17 cellular contexts compared by ENCODE assay signal in the genomic region with DNA sequence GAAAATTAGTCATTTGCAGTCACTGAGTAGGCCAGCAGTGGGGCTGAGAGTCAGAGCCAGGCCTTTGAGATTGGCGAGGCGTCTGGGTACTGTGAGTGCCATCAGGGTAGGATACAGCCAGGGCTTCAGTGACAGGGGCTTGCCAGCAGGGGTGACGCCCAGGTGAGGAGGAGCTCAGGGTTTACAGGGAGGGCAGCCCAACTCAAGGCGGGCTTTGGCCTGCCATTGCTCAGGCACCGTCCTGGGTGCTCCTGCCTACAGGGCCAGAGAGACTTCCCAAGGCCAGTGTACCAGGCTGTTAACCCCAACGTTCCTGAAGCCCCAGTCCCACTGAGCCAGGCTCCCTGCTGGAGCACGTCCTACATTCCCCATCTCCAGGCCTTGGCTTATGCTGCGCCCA.
DNase-seq lines count a peak whose midpoint lies in the region; ATAC-seq and TF ChIP-seq lines count a peak whose summit lies in the region.
"Had no signal": no experiment of that assay in that cellular context is flagged by ENCODE, and none has a peak within 500 bp of the region (broad histone marks: within the 10 kb centered on the region; RNA-seq: fewer than 3 reads in every experiment).

No MANE protein-coding gene starts in this region.

- H3K14ac ChIP-seq in H9 (ENCODE audit: insufficient read depth, low read length): peak overlapping the region; percentile 43; the same call in 1 of the 2 replicates

- H4K91ac ChIP-seq in H9 (ENCODE audit: insufficient read length, low read depth, low read length): no peak overlapping the region

- H3K56ac ChIP-seq in H9 (ENCODE audit: insufficient read length, low read depth, low read length): no peak overlapping the region

- no peak overlapping the region for H3K4me3 ChIP-seq in spleen
- H3K4me3 ChIP-seq in CD4-positive, alpha-beta memory T cell (ENCODE audit: low read length in 2 of 2): no peak overlapping the region
- H3K4me3 ChIP-seq: GM23248, K562 had no signal

- no peaks in the 10 kb centered on the region for H3K79me2 ChIP-seq in H9 (ENCODE audit: insufficient read depth, low read length)

- CTCF ChIA-PET in CD4-positive, alpha-beta memory T cell (lab: Charles Lee; ENCODE audit: partially characterized antibody): no interaction called here

- H2BK20ac ChIP-seq in H9 (ENCODE audit: low read depth, low read length, poor library complexity, severe bottlenecking): no peak overlapping the region

- no peak for TF ChIP-seq POLR2A in spleen (IDR thresholded peaks at IDR 0.05)

- peaks cover 6% of the 10 kb centered on the region; the same call in 1 of the 2 replicates for H3K4me1 ChIP-seq in H9 (ENCODE audit: insufficient read depth, low read length)
- H3K4me1 ChIP-seq in spleen: no peaks in the 10 kb centered on the region
- H3K4me1 ChIP-seq in CD4-positive, alpha-beta memory T cell (ENCODE audit: insufficient read depth, low read length): no peaks in the 10 kb centered on the region
- H3K4me1 ChIP-seq: BE2C had no signal

- H3K4me1 Mint-ChIP-seq in CD14-positive monocyte (no peaks in the 10 kb centered on the region), H9 (peaks cover 19 to 28% of the 10 kb centered on the region in 2 experiments), chondrocyte (ENCODE audit: low read depth) (no peaks in the 10 kb centered on the region)
- no peaks in the 10 kb centered on the region for H3K4me1 Mint-ChIP-seq in CD4-positive, alpha-beta memory T cell

- H3K9ac ChIP-seq in H9 (ENCODE audit: extremely low read depth, insufficient read length, low read length): no peak overlapping the region
- H3K9ac ChIP-seq: GM23248 had no signal

- no peaks in the 10 kb centered on the region for H3K36me3 ChIP-seq in spleen
- H3K36me3 ChIP-seq in CD4-positive, alpha-beta memory T cell (ENCODE audit: insufficient read depth, low read length): no peaks in the 10 kb centered on the region
- H3K36me3 ChIP-seq: BE2C had no signal

- POLR2A ChIA-PET in CD4-positive, alpha-beta memory T cell (lab: Charles Lee; ENCODE audit: partially characterized antibody): no interaction called here

- no peak overlapping the region for H3K4ac ChIP-seq in H9 (ENCODE audit: low read depth, low read length)

- H3K23ac ChIP-seq in H9 (ENCODE audit: insufficient read length, low read depth, low read length): no peak overlapping the region

- H3K9me3 ChIP-seq in H9 (ENCODE audit: control insufficient read depth, low read depth, low read length) (no peaks in the 10 kb centered on the region), spleen (peaks cover 0 to 17% (median 0%) of the 10 kb centered on the region in 8 donors)
- no peaks in the 10 kb centered on the region for H3K9me3 ChIP-seq in CD4-positive, alpha-beta memory T cell (ENCODE audit: control insufficient read depth in 1 of 2, low read length in 2 of 2)
- H3K9me3 ChIP-seq: BE2C had no signal

- H3K27ac Mint-ChIP-seq in CD14-positive monocyte: no peak overlapping the region
- H3K27ac Mint-ChIP-seq in H9: no peak overlapping the region
- no peak overlapping the region for H3K27ac Mint-ChIP-seq in chondrocyte (ENCODE audit: unreplicated experiment)
- H3K27ac Mint-ChIP-seq in CD4-positive, alpha-beta memory T cell: no peak overlapping the region
- H3K27ac Mint-ChIP-seq: CD4-positive, alpha-beta T cell had no signal

- H2BK15ac ChIP-seq in H9 (ENCODE audit: low read depth, low read length): no peak overlapping the region

- no CpG with 5 or more reads among the region's 8 CpGs for WGBS in H9 (ENCODE audit: extremely low coverage, insufficient read length, low lambda C conversion rate)
- WGBS in spleen, 5 donors: 81 to 90% (median 83%) methylated on average over 6 to 8 of the region's 8 CpGs

- H2AK5ac ChIP-seq in H9 (ENCODE audit: insufficient read length, low read length): no peak overlapping the region

- H3K4me2 ChIP-seq in H9 (ENCODE audit: insufficient read depth, insufficient read length, low read length): no peak overlapping the region

- H3K27ac ChIP-seq in H9 (ENCODE audit: insufficient read length, low read depth, low read length): no peak overlapping the region
- H3K27ac ChIP-seq in spleen: no peak overlapping the region
- H3K27ac ChIP-seq in CD4-positive, alpha-beta memory T cell (ENCODE audit: low read depth, low read length): no peak overlapping the region
- H3K27ac ChIP-seq: GM23248 had no signal

- no peak overlapping the region for H2BK5ac ChIP-seq in H9 (ENCODE audit: insufficient read length, low read length)

- no peak overlapping the region for H2BK12ac ChIP-seq in H9 (ENCODE audit: insufficient read length, low read depth, low read length)

- no peak overlapping the region for H4K8ac ChIP-seq in H9 (replicated peaks; ENCODE audit: insufficient read length, low read depth, low read length)

- no peak overlapping the region for H3K18ac ChIP-seq in H9 (ENCODE audit: insufficient read length, low read depth, low read length)

- peaks cover 3% of the 10 kb centered on the region for H3K23me2 ChIP-seq in H9 (ENCODE audit: insufficient read length, low read depth, low read length, poor library complexity, severe bottlenecking)

- H3K4me3 Mint-ChIP-seq in CD14-positive monocyte (no peak overlapping the region), H9 (no peak overlapping the region), chondrocyte (ENCODE audit: unreplicated experiment) (no peak overlapping the region)
- no peak overlapping the region for H3K4me3 Mint-ChIP-seq in CD4-positive, alpha-beta memory T cell
- H3K4me3 Mint-ChIP-seq: CD4-positive, alpha-beta T cell had no signal

- H3K27me3 ChIP-seq in H9 (ENCODE audit: insufficient read depth, low read length) (no peaks in the 10 kb centered on the region), spleen (replicated peaks in 1 of 7) (peaks cover 0 to 18% (median 0%) of the 10 kb centered on the region in 7 donors)
- H3K27me3 ChIP-seq in CD4-positive, alpha-beta memory T cell (ENCODE audit: insufficient read depth, low read length): no peaks in the 10 kb centered on the region
- H3K27me3 ChIP-seq: BE2C had no signal

- H3K27me3 Mint-ChIP-seq in CD14-positive monocyte (ENCODE audit: low read depth in 3 of 3): peaks cover 3 to 6% (median 4%) of the 10 kb centered on the region in 3 donors
- peaks cover 6% of the 10 kb centered on the region for H3K27me3 Mint-ChIP-seq in H9 (ENCODE audit: low read depth)
- peaks cover 39% of the 10 kb centered on the region for H3K27me3 Mint-ChIP-seq in chondrocyte (ENCODE audit: low read depth)
- H3K27me3 Mint-ChIP-seq in CD4-positive, alpha-beta memory T cell: peaks cover 19 to 41% of the 10 kb centered on the region in 2 donors

- TF ChIP-seq CTCF in CD14-positive monocyte (IDR thresholded peaks at IDR 0.05) (no peak), H9 (conservative IDR thresholded peaks at IDR 0.05) (no peak), chondrocyte (IDR thresholded peaks at IDR 0.05) (no peak), spleen (IDR thresholded peaks at IDR 0.05 in 8 of 11, conservative IDR thresholded peaks at IDR 0.05 in 3 of 11) (no peak)

- ATAC-seq in HG03521 (IDR thresholded peaks at IDR 0.05; ENCODE audit: unreplicated experiment) (no peak), HG03565 (IDR thresholded peaks at IDR 0.05; ENCODE audit: unreplicated experiment) (no peak)

- no peaks in the 10 kb centered on the region for H3K79me1 ChIP-seq in H9 (ENCODE audit: insufficient read depth, low read depth, low read length, poor library complexity, severe bottlenecking)

- intact Hi-C loops in CD14-positive monocyte (cut with micrococcal nuclease): no loop called here
- intact Hi-C loops in spleen (cut with DNase I; ENCODE audit: low total_unique reads): no loop called here
- intact Hi-C loops in CD4-positive, alpha-beta memory T cell (cut with micrococcal nuclease): no loop called here

- no peak overlapping the region for H3T11ph ChIP-seq in H9 (ENCODE audit: low read length)

- H3K36me3 Mint-ChIP-seq in CD14-positive monocyte (no peaks in the 10 kb centered on the region), H9 (ENCODE audit: insufficient read depth in 1 of 3, low read depth in 3 of 3) (no peaks in the 10 kb centered on the region), chondrocyte (ENCODE audit: low read depth) (no peaks in the 10 kb centered on the region)
- H3K36me3 Mint-ChIP-seq in CD4-positive, alpha-beta memory T cell: no peaks in the 10 kb centered on the region

- H4K5ac ChIP-seq in H9 (ENCODE audit: insufficient read length, low read depth, low read length): no peak overlapping the region

- no peaks in the 10 kb centered on the region for H4K20me1 ChIP-seq in H9 (ENCODE audit: control insufficient read depth, insufficient read depth, insufficient read length)

- no peak overlapping the region for H2BK120ac ChIP-seq in H9 (ENCODE audit: low read depth, low read length, poor library complexity, severe bottlenecking)

- H3K9me3 Mint-ChIP-seq in CD14-positive monocyte: peaks cover 17 to 31% (median 21%) of the 10 kb centered on the region in 7 donors
- peaks cover 9 to 10% of the 10 kb centered on the region in 2 experiments; a peak in 4 of 5 replicates for H3K9me3 Mint-ChIP-seq in H9
- H3K9me3 Mint-ChIP-seq in chondrocyte (ENCODE audit: low read depth): peaks cover 16% of the 10 kb centered on the region
- peaks cover 3 to 22% (median 8%) of the 10 kb centered on the region in 8 donors for H3K9me3 Mint-ChIP-seq in CD4-positive, alpha-beta memory T cell

- no peak overlapping the region for H2AFZ ChIP-seq in H9 (ENCODE audit: low read length)
- H2AFZ ChIP-seq: GM23248 had no signal

- peak; percentile 35 for DNase-seq in CD14-positive monocyte (ENCODE audit: low spot score)
- no peak for DNase-seq in H9
- peak; percentile 39 for DNase-seq in chondrocyte (ENCODE audit: low spot score)
- DNase-seq in spleen: peak; percentile 38
- no peak for DNase-seq in CD4-positive, alpha-beta memory T cell
- DNase-seq in dermis blood vessel endothelial cell: no peak
- DNase-seq: BE2C; C1 segment of cervical spinal cord; CD4-positive, alpha-beta T cell; DMS153; DMS79; GF-D8; GM23248; IMR-90 had no signal

Comparison
In these comparisons a context has a peak if more than half of its experiments do, and no peak if none do; other contexts are left out.
1. DNase-seq: peak in CD14-positive monocyte (single experiment), chondrocyte (single experiment) and spleen (single experiment); none in H9 (single experiment), CD4-positive, alpha-beta memory T cell (0 of 5) and dermis blood vessel endothelial cell (single experiment).